Comparison of ENCODE assay signal across 16 cellular contexts in genomic region chr2:20648831-20649230, GRCh38. TPM values are rescaled to one million over a fixed set of nuclear protein-coding genes. Genes with fewer than 3 reads are reported as not detected.
DNase-seq lines count a peak whose midpoint lies in the region; ATAC-seq, FAIRE-seq and TF ChIP-seq lines count a peak whose summit lies in the region.
"Had no signal": no experiment of that assay in that cellular context is flagged by ENCODE, and none has a peak within 500 bp of the region (broad histone marks: within the 10 kb centered on the region; RNA-seq: fewer than 3 reads in every experiment).

No MANE protein-coding gene starts in this region.

- H3K27ac ChIP-seq in astrocyte (ENCODE audit: low read depth, low read length) (no peak overlapping the region), muscle layer of colon (ENCODE audit: low read depth, low read length) (no peak overlapping the region)
- H3K27ac ChIP-seq: A549, gastrocnemius medialis had no signal

- no peak for DNase-seq in activated CD4-positive, alpha-beta memory T cell treated with anti-CD3 and anti-CD28 coated beads, Interleukin-2, amount 10 ng/mL, durations not matched to agents 7 days and 5 days
- no peak for DNase-seq in activated CD4-positive, alpha-beta memory T cell treated with anti-CD3 and anti-CD28 coated beads for 36 hours
- DNase-seq in astrocyte (ENCODE audit: low read depth) (no peak), EL (no peak), NCI-H226 (no peak)
- no peak for DNase-seq in stimulated activated naive B cell treated with anti-CD40 and anti-IgM and Interleukin-4, amounts not matched to agents 10 μg/mL and 1 μg/mL and 100 μg/mL, for 72 hours
- no peak for DNase-seq in effector CD8-positive, alpha-beta T cell (lab: John Stamatoyannopoulos, UW)
- DNase-seq: activated CD8-positive, alpha-beta memory T cell treated with anti-CD3 and anti-CD28 coated beads for 24 hours; gastrocnemius medialis; Karpas-422; NCI-H1105; NCI-H774; stimulated activated naive CD8-positive, alpha-beta T cell treated with anti-CD3 and anti-CD28 coated beads, Interleukin-15, Interleukin-2, amounts not matched to agents 100 U/mL and 50 U/mL, for 24 hours had no signal

- H2AFZ ChIP-seq in astrocyte (ENCODE audit: low read depth, low read length): no peak overlapping the region

- intact Hi-C loops in activated CD4-positive, alpha-beta memory T cell treated with anti-CD3 and anti-CD28 coated beads for 36 hours (cut with micrococcal nuclease): no loop called here

- H3K27ac Mint-ChIP-seq in activated CD4-positive, alpha-beta memory T cell treated with anti-CD3 and anti-CD28 coated beads, Interleukin-2, amount 10 ng/mL, durations not matched to agents 7 days and 5 days: no peak overlapping the region
- no peak overlapping the region for H3K27ac Mint-ChIP-seq in activated CD4-positive, alpha-beta memory T cell treated with anti-CD3 and anti-CD28 coated beads for 36 hours
- H3K27ac Mint-ChIP-seq in astrocyte (ENCODE audit: unreplicated experiment): peak overlapping the region; percentile 85
- no peak overlapping the region for H3K27ac Mint-ChIP-seq in stimulated activated naive B cell treated with anti-CD40 and anti-IgM and Interleukin-4, amounts not matched to agents 10 μg/mL and 1 μg/mL and 100 μg/mL, for 72 hours

- H3K4me3 ChIP-seq in astrocyte (ENCODE audit: insufficient read depth, low read depth, low read length) (no peak overlapping the region), muscle layer of colon (ENCODE audit: low read depth in 1 of 2, low read length in 2 of 2) (peak overlapping the region in 1 of 2 donors; percentile 99)
- H3K4me3 ChIP-seq: A549, gastrocnemius medialis, mucosa of descending colon had no signal

- H3K4me1 Mint-ChIP-seq in activated CD4-positive, alpha-beta memory T cell treated with anti-CD3 and anti-CD28 coated beads, Interleukin-2, amount 10 ng/mL, durations not matched to agents 7 days and 5 days: peaks cover 30% of the 10 kb centered on the region
- peaks cover 24% of the 10 kb centered on the region for H3K4me1 Mint-ChIP-seq in activated CD4-positive, alpha-beta memory T cell treated with anti-CD3 and anti-CD28 coated beads for 36 hours (ENCODE audit: low read depth)
- peaks cover 26% of the 10 kb centered on the region for H3K4me1 Mint-ChIP-seq in astrocyte (ENCODE audit: low read depth, unreplicated experiment)
- H3K4me1 Mint-ChIP-seq in stimulated activated naive B cell treated with anti-CD40 and anti-IgM and Interleukin-4, amounts not matched to agents 10 μg/mL and 1 μg/mL and 100 μg/mL, for 72 hours: peaks cover 38 to 48% of the 10 kb centered on the region in 2 donors

- no peaks in the 10 kb centered on the region for H3K36me3 ChIP-seq in astrocyte (ENCODE audit: insufficient read depth, low read length)
- H3K36me3 ChIP-seq in muscle layer of colon (ENCODE audit: insufficient read depth, low read length): peaks cover 33% of the 10 kb centered on the region

- no peaks in the 10 kb centered on the region for H3K27me3 Mint-ChIP-seq in activated CD4-positive, alpha-beta memory T cell treated with anti-CD3 and anti-CD28 coated beads, Interleukin-2, amount 10 ng/mL, durations not matched to agents 7 days and 5 days
- no peaks in the 10 kb centered on the region for H3K27me3 Mint-ChIP-seq in activated CD4-positive, alpha-beta memory T cell treated with anti-CD3 and anti-CD28 coated beads for 36 hours
- no peaks in the 10 kb centered on the region for H3K27me3 Mint-ChIP-seq in astrocyte (ENCODE audit: low read depth, unreplicated experiment)
- no peaks in the 10 kb centered on the region for H3K27me3 Mint-ChIP-seq in stimulated activated naive B cell treated with anti-CD40 and anti-IgM and Interleukin-4, amounts not matched to agents 10 μg/mL and 1 μg/mL and 100 μg/mL, for 72 hours

- H3K9me3 Mint-ChIP-seq in activated CD4-positive, alpha-beta memory T cell treated with anti-CD3 and anti-CD28 coated beads, Interleukin-2, amount 10 ng/mL, durations not matched to agents 7 days and 5 days: no peaks in the 10 kb centered on the region
- H3K9me3 Mint-ChIP-seq in activated CD4-positive, alpha-beta memory T cell treated with anti-CD3 and anti-CD28 coated beads for 36 hours: no peaks in the 10 kb centered on the region
- H3K9me3 Mint-ChIP-seq in astrocyte (ENCODE audit: unreplicated experiment): no peaks in the 10 kb centered on the region
- H3K9me3 Mint-ChIP-seq in stimulated activated naive B cell treated with anti-CD40 and anti-IgM and Interleukin-4, amounts not matched to agents 10 μg/mL and 1 μg/mL and 100 μg/mL, for 72 hours: no peaks in the 10 kb centered on the region

- H3K27me3 ChIP-seq in astrocyte (ENCODE audit: insufficient read depth, low read length) (no peaks in the 10 kb centered on the region), muscle layer of colon (ENCODE audit: control insufficient read depth in 1 of 2, insufficient read depth in 2 of 2, low read length in 2 of 2) (no peaks in the 10 kb centered on the region)
- H3K27me3 ChIP-seq: gastrocnemius medialis had no signal

- H3K9me3 ChIP-seq in astrocyte (ENCODE audit: insufficient read depth, low read depth, low read length) (no peaks in the 10 kb centered on the region), muscle layer of colon (ENCODE audit: low read length) (no peaks in the 10 kb centered on the region)
- H3K9me3 ChIP-seq: A549, gastrocnemius medialis, mucosa of descending colon had no signal

- TF ChIP-seq CTCF in astrocyte (IDR thresholded peaks at IDR 0.05; ENCODE audit: insufficient read depth, low read depth, low read length): no peak

- POLR2A ChIA-PET in activated CD4-positive, alpha-beta memory T cell treated with anti-CD3 and anti-CD28 coated beads, Interleukin-2, amount 10 ng/mL, durations not matched to agents 7 days and 5 days (lab: Charles Lee): no interaction called here
- POLR2A ChIA-PET in activated CD4-positive, alpha-beta memory T cell treated with anti-CD3 and anti-CD28 coated beads for 36 hours (lab: Charles Lee): interaction anchor here (0.6 to 4.8 kb wide), 2 partner anchors 21 to 201 kb away, joined by 3 to 35 read pairs; partner anchors contain the start of gene RHOB

- no peak for ATAC-seq in stimulated activated naive B cell treated with anti-CD40 and anti-IgM and Interleukin-4, amounts not matched to agents 10 μg/mL and 1 μg/mL and 100 μg/mL, for 72 hours (replicated peaks)
- ATAC-seq: A549; gastrocnemius medialis; mucosa of descending colon; stimulated activated naive CD8-positive, alpha-beta T cell treated with anti-CD3 and anti-CD28 coated beads, Interleukin-15, Interleukin-2, amounts not matched to agents 100 U/mL and 50 U/mL, for 24 hours had no signal

- no peak for FAIRE-seq in astrocyte (lab: Jason Lieb, UNC)
- FAIRE-seq: A549 had no signal

- H3K4me2 ChIP-seq in astrocyte (ENCODE audit: low read length): no peak overlapping the region

- H3K4me1 ChIP-seq in astrocyte (ENCODE audit: insufficient read depth, low read length) (peaks cover 13% of the 10 kb centered on the region), muscle layer of colon (ENCODE audit: insufficient read depth, low read length) (peaks cover 41% of the 10 kb centered on the region)

- peak overlapping the region; percentile 91 for H3K4me3 Mint-ChIP-seq in activated CD4-positive, alpha-beta memory T cell treated with anti-CD3 and anti-CD28 coated beads, Interleukin-2, amount 10 ng/mL, durations not matched to agents 7 days and 5 days
- no peak overlapping the region for H3K4me3 Mint-ChIP-seq in activated CD4-positive, alpha-beta memory T cell treated with anti-CD3 and anti-CD28 coated beads for 36 hours
- no peak overlapping the region for H3K4me3 Mint-ChIP-seq in astrocyte (ENCODE audit: unreplicated experiment)
- peak overlapping the region; percentile 90 to 91 for H3K4me3 Mint-ChIP-seq in stimulated activated naive B cell treated with anti-CD40 and anti-IgM and Interleukin-4, amounts not matched to agents 10 μg/mL and 1 μg/mL and 100 μg/mL, for 72 hours

- H4K20me1 ChIP-seq in astrocyte (ENCODE audit: insufficient read depth, low read length): no peaks in the 10 kb centered on the region

- H3K79me2 ChIP-seq in astrocyte (ENCODE audit: insufficient read depth, low read length): peaks cover 16% of the 10 kb centered on the region

- H3K9ac ChIP-seq in astrocyte (ENCODE audit: low read length) (no peak overlapping the region), muscle layer of colon (ENCODE audit: low read length) (peak overlapping the region; percentile 89)

- H3K36me3 Mint-ChIP-seq in activated CD4-positive, alpha-beta memory T cell treated with anti-CD3 and anti-CD28 coated beads, Interleukin-2, amount 10 ng/mL, durations not matched to agents 7 days and 5 days (ENCODE audit: low read depth): peaks cover 4% of the 10 kb centered on the region
- H3K36me3 Mint-ChIP-seq in activated CD4-positive, alpha-beta memory T cell treated with anti-CD3 and anti-CD28 coated beads for 36 hours: no peaks in the 10 kb centered on the region
- peaks cover 7% of the 10 kb centered on the region for H3K36me3 Mint-ChIP-seq in astrocyte (ENCODE audit: low read depth, unreplicated experiment)
- H3K36me3 Mint-ChIP-seq in stimulated activated naive B cell treated with anti-CD40 and anti-IgM and Interleukin-4, amounts not matched to agents 10 μg/mL and 1 μg/mL and 100 μg/mL, for 72 hours: peaks cover 17 to 18% of the 10 kb centered on the region in 2 donors

- CTCF ChIA-PET in activated CD4-positive, alpha-beta memory T cell treated with anti-CD3 and anti-CD28 coated beads, Interleukin-2, amount 10 ng/mL, durations not matched to agents 7 days and 5 days (lab: Charles Lee): interaction anchor here (1.0 to 4.9 kb wide), 5 partner anchors 12 to 236 kb away, joined by 3 to 43 read pairs (median 10); partner anchors contain the start of gene RHOB
- CTCF ChIA-PET in activated CD4-positive, alpha-beta memory T cell treated with anti-CD3 and anti-CD28 coated beads for 36 hours (lab: Charles Lee): interaction anchor here (0.8 to 3.5 kb wide), 6 partner anchors 13 to 322 kb away, joined by 3 to 27 read pairs (median 6); no protein-coding TSS in a partner anchor

RNA-seq across cellular contexts. Expression of gene HS1BP3, which starts 2.1 kb away (rescaled TPM):
- total RNA-seq in activated CD4-positive, alpha-beta memory T cell treated with anti-CD3 and anti-CD28 coated beads, Interleukin-2, amount 10 ng/mL, durations not matched to agents 7 days and 5 days: 10 to 100 TPM; 17.2 to 19.4 TPM
- 10 to 100 TPM; 10.1 to 10.4 TPM for total RNA-seq in activated CD4-positive, alpha-beta memory T cell treated with anti-CD3 and anti-CD28 coated beads for 36 hours
- 20.7 and 21.0 TPM in 2 replicates for total RNA-seq in astrocyte

RNA-seq across cellular contexts. Expression of gene GDF7, which starts 18.1 kb away (rescaled TPM):
- not detected for total RNA-seq in activated CD4-positive, alpha-beta memory T cell treated with anti-CD3 and anti-CD28 coated beads, Interleukin-2, amount 10 ng/mL, durations not matched to agents 7 days and 5 days
- total RNA-seq in activated CD4-positive, alpha-beta memory T cell treated with anti-CD3 and anti-CD28 coated beads for 36 hours: under 1 TPM; 0.02 to 0.05 TPM
- 0.91 and 1.9 TPM in 2 replicates for total RNA-seq in astrocyte

Comparison
In these comparisons a context has a peak if more than half of its experiments do, and no peak if none do; other contexts are left out.
1. H3K4me3 Mint-ChIP-seq: peak in activated CD4-positive, alpha-beta memory T cell treated with anti-CD3 and anti-CD28 coated beads, Interleukin-2, amount 10 ng/mL, durations not matched to agents 7 days and 5 days (single experiment) and stimulated activated naive B cell treated with anti-CD40 and anti-IgM and Interleukin-4, amounts not matched to agents 10 μg/mL and 1 μg/mL and 100 μg/mL, for 72 hours (2 of 2); none in activated CD4-positive, alpha-beta memory T cell treated with anti-CD3 and anti-CD28 coated beads for 36 hours (single experiment) and astrocyte (single experiment).